8 cellular contexts compared by ENCODE assay signal in genomic region chr17:42744806-42745617, GRCh38. TPM values are rescaled to one million over a fixed set of nuclear protein-coding genes. Genes with fewer than 3 reads are reported as not detected.
DNase-seq lines count a peak whose midpoint lies in the region; ATAC-seq and TF ChIP-seq lines count a peak whose summit lies in the region.

Gene EZH1 (minus strand): TSS chr17:42745040. CDS start chr17:42728941, 16,099 bp downstream.

- H2BK5ac ChIP-seq in trophoblast cell (ENCODE audit: low read depth, low read length, poor library complexity): no peak within 1 kb of the TSS

- CTCF ChIA-PET in T-cell (lab: Charles Lee): no interaction called here

- TF ChIP-seq EP300 in tibial nerve (IDR thresholded peaks at IDR 0.05): peak; percentile 35 to 97

- H3K18ac ChIP-seq in trophoblast cell (ENCODE audit: low read length): peak within 1 kb of the TSS; percentile 12

- TF ChIP-seq CTCF in tibial nerve (IDR thresholded peaks at IDR 0.05): peak in 2 of 5 experiments; percentile 63 to 72

- peaks cover 27 to 33% (median 27%) of the 10 kb centered on the region in 3 donors for H3K4me1 Mint-ChIP-seq in T-cell

- ATAC-seq in HG02642 (IDR thresholded peaks at IDR 0.05; ENCODE audit: poor library complexity, unreplicated experiment): peak; percentile 89
- peak; percentile 90 to 94 (median 92) for ATAC-seq in T-cell (replicated peaks in 1 of 4)

- no peaks in the 10 kb centered on the region for H3K9me3 Mint-ChIP-seq in T-cell

- peak within 1 kb of the TSS; percentile 85 to 97 (median 92) for H3K4me3 Mint-ChIP-seq in T-cell

- peak within 1 kb of the TSS; percentile 94 to 97 for H3K27ac Mint-ChIP-seq in T-cell

- H3K36me3 Mint-ChIP-seq in T-cell: no peaks in the 10 kb centered on the region

- H3K4me1 ChIP-seq in trophoblast cell (ENCODE audit: control insufficient read depth in 1 of 2, insufficient read depth in 2 of 2, low read length in 2 of 2) (peaks cover 0 to 5% of the 10 kb centered on the region in 2 experiments), tibial nerve (peaks cover 0 to 77% (median 31%) of the 10 kb centered on the region in 4 donors)

- peak within 1 kb of the TSS; percentile 94 for H3K4me2 ChIP-seq in trophoblast cell (ENCODE audit: low read length)

- H3K36me3 ChIP-seq in trophoblast cell (ENCODE audit: control insufficient read depth in 1 of 2, insufficient read depth in 2 of 2, low read length in 2 of 2) (no peaks in the 10 kb centered on the region), tibial nerve (no peaks in the 10 kb centered on the region)

- peaks cover 10% of the 10 kb centered on the region for H3K79me1 ChIP-seq in trophoblast cell (ENCODE audit: low read length)

- H2AFZ ChIP-seq in trophoblast cell (ENCODE audit: insufficient read depth, low read length, poor library complexity): peak within 1 kb of the TSS; percentile 74

- POLR2A ChIA-PET in T-cell (lab: Charles Lee): no interaction called here

- H3K4me3 ChIP-seq in trophoblast cell (ENCODE audit: low read depth, low read length) (peak within 1 kb of the TSS; percentile 79), tibial nerve (peak within 1 kb of the TSS; percentile 65 to 96 (median 78))

- H3K4ac ChIP-seq in trophoblast cell (ENCODE audit: low read depth, low read length): peak within 1 kb of the TSS; percentile 50

- peaks cover 1% of the 10 kb centered on the region for H3K79me2 ChIP-seq in trophoblast cell (ENCODE audit: control insufficient read depth, insufficient read depth, low read length, poor library complexity)

- H3K23ac ChIP-seq in trophoblast cell (ENCODE audit: low read length): no peak within 1 kb of the TSS

- H3K9me3 ChIP-seq in trophoblast cell (ENCODE audit: insufficient read depth, low read depth, low read length): peaks cover 2% of the 10 kb centered on the region
- no peaks in the 10 kb centered on the region for H3K9me3 ChIP-seq in tibial nerve

- H4K91ac ChIP-seq in trophoblast cell (ENCODE audit: low read depth, low read length): peak within 1 kb of the TSS; percentile 69

- H3K27me3 ChIP-seq in trophoblast cell (ENCODE audit: insufficient read depth, low read length) (no peaks in the 10 kb centered on the region), tibial nerve (no peaks in the 10 kb centered on the region)

- no peak within 1 kb of the TSS for H2BK12ac ChIP-seq in trophoblast cell (ENCODE audit: low read length)

- H4K12ac ChIP-seq in trophoblast cell (ENCODE audit: low read depth, low read length): peak within 1 kb of the TSS; percentile 79

- peak within 1 kb of the TSS; percentile 4 for H2BK120ac ChIP-seq in trophoblast cell (ENCODE audit: insufficient read depth, low read length, poor library complexity)

- peak within 1 kb of the TSS; percentile 81 for H4K8ac ChIP-seq in trophoblast cell (ENCODE audit: low read depth, low read length)

- intact Hi-C loops in cardiac septum (cut with DNase I): loop anchor here (2.0 to 5.0 kb wide), 2 partner anchors 18 to 63 kb away; partner anchors contain the start of genes CCR10 and CNTNAP1

- H3K27ac ChIP-seq in adipose tissue (ENCODE audit: low read depth, low read length) (peak within 1 kb of the TSS; percentile 65), trophoblast cell (ENCODE audit: low read depth, low read length) (peak within 1 kb of the TSS; percentile 73), tibial nerve (peak within 1 kb of the TSS; percentile 95 to 100 (median 98))

- peaks cover 10 to 12% of the 10 kb centered on the region in 2 donors for H3K27me3 Mint-ChIP-seq in T-cell

- peak within 1 kb of the TSS; percentile 74 for H3K9ac ChIP-seq in trophoblast cell (ENCODE audit: low read length)

- TF ChIP-seq POLR2A in GM10847 (IDR thresholded peaks at IDR 0.05; ENCODE audit: extremely low read depth, insufficient read length) (peak; percentile 44), tibial nerve (IDR thresholded peaks at IDR 0.05) (peak; percentile 61 to 93)

- H2AK5ac ChIP-seq in trophoblast cell (ENCODE audit: low read length): no peak within 1 kb of the TSS

- 5 to 6% (median 5%) methylated on average over 45 to 50 of the region's 50 CpGs for WGBS in adipose tissue, 3 donors
- WGBS in trophoblast cell (ENCODE audit: extremely low coverage, insufficient coverage, insufficient read length): no CpG with 5 or more reads among the region's 50 CpGs
- 6 to 8% methylated on average over 46 to 50 of the region's 50 CpGs for WGBS in tibial nerve, 2 donors

- DNase-seq in NCI-H1436 (lab: John Stamatoyannopoulos, UW) (peak; percentile 98), T-cell (peak; percentile 79 to 94 (median 89)), cardiac septum (ENCODE audit: low spot score) (peak; percentile 95), trophoblast cell (peak; percentile 94 to 97), tibial nerve (ENCODE audit: low spot score in 2 of 2) (peak; percentile 78 to 80)

- H3K14ac ChIP-seq in trophoblast cell (ENCODE audit: low read length): peak within 1 kb of the TSS; percentile 50

RNA-seq across cellular contexts. Expression of gene EZH1, which starts in this region (rescaled TPM):
- total RNA-seq in T-cell: 100 to 1,000 TPM in 4 of 5 donors, 10 to 100 TPM in 1; 87.1 to 161 (median 146) TPM
- polyA plus RNA-seq in adipose tissue: 10 to 100 TPM; 16.1 to 27.5 (median 25.9) TPM
- total RNA-seq in cardiac septum: 45.4 TPM
- 8.5 and 8.6 TPM in 2 replicates for polyA plus RNA-seq in trophoblast cell (2013)
- total RNA-seq in tibial nerve: 100 to 1,000 TPM in 2 of 4 donors, 10 to 100 TPM in 2; 73.8 to 128 (median 109) TPM

Comparison
In these comparisons a context has a peak if more than half of its experiments do, and no peak if none do; other contexts are left out.
1. Peak in every context shown above with its lines: DNase-seq, ATAC-seq, H3K4me3 ChIP-seq and H3K27ac ChIP-seq.